Comparison of ENCODE assay signal across 8 cellular contexts in the genomic region with DNA sequence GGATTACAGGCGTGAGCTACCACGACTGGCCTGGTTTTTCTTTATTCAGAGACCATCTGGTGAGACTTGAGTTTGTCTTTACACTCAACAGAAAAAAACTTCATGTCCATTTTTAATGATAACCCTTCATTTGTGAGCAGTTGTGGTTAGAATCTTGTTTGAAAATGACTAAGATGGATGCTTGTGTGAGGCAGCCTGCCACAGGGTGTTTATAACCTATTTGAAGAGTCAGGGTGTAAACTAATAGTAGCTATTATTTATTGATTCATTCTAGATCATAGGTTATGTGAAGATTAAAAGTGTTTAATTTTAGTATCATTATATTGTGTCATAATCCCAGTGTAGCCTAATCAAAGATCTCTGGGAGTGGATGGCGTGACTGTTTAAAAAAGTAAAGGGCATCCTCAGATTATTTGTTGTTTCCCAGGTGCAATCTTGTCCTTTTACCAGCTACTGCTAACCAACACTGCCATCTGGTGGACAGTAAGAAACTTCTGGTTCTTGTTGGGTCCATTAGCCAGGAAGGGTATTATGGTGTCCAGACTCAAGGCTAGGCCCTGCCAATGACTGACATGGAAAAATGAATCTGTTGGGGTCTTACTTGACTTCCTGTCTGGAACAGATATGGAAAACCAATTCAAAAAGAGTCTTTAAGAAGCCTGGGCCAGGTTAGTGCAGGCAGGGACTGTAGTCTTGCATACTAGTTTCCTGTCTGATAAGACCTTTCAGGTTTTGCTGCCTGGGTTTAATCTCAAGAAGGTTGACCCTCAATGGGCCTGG. TPM values are rescaled to one million over a fixed set of nuclear protein-coding genes. Genes with fewer than 3 reads are reported as not detected.
DNase-seq lines count a peak whose midpoint lies in the region; ATAC-seq and TF ChIP-seq lines count a peak whose summit lies in the region.

No MANE protein-coding gene starts in this region.

- no peaks in the 10 kb centered on the region for H3K27me3 Mint-ChIP-seq in activated naive CD4-positive, alpha-beta T cell treated with anti-CD3 and anti-CD28 coated beads, Interleukin-2, amount 10 ng/mL, durations not matched to agents 7 days and 5 days
- peaks cover 7% of the 10 kb centered on the region for H3K27me3 Mint-ChIP-seq in glutamatergic neuron (ENCODE audit: unreplicated experiment)

- no peak overlapping the region for H3K4me2 ChIP-seq in OCI-LY1 (ENCODE audit: low read length)

- intact Hi-C loops in psoas muscle (cut with DNase I), result loop anchor here (2.0 to 5.0 kb wide), 6 partner anchors 76 to 721 kb away; no protein-coding TSS in a partner anchor

- H4K20me1 ChIP-seq in OCI-LY1 (ENCODE audit: insufficient read depth, low read length), result no peaks in the 10 kb centered on the region

- H2AFZ ChIP-seq in OCI-LY1 (ENCODE audit: low read length), result no peak overlapping the region

- H3K79me2 ChIP-seq in OCI-LY1 (ENCODE audit: insufficient read depth, low read length), result no peaks in the 10 kb centered on the region

- no peak overlapping the region for H3K27ac Mint-ChIP-seq in activated naive CD4-positive, alpha-beta T cell treated with anti-CD3 and anti-CD28 coated beads, Interleukin-2, amount 10 ng/mL, durations not matched to agents 7 days and 5 days
- H3K27ac Mint-ChIP-seq in glutamatergic neuron (ENCODE audit: unreplicated experiment), result peak overlapping the region; percentile 12

- 56 to 71% (median 56%) methylated on average over 3 of the region's 3 CpGs for WGBS in psoas muscle, 3 donors

- H3K4me3 Mint-ChIP-seq in activated naive CD4-positive, alpha-beta T cell treated with anti-CD3 and anti-CD28 coated beads, Interleukin-2, amount 10 ng/mL, durations not matched to agents 7 days and 5 days, result no peak overlapping the region
- H3K4me3 Mint-ChIP-seq in glutamatergic neuron (ENCODE audit: unreplicated experiment), result no peak overlapping the region

- TF ChIP-seq CTCF in OCI-LY1 (IDR thresholded peaks at IDR 0.05; ENCODE audit: low read length) (peak; percentile 81), glutamatergic neuron (IDR thresholded peaks at IDR 0.05; ENCODE audit: partially characterized antibody, unreplicated experiment) (peak; percentile 87), psoas muscle (IDR thresholded peaks at IDR 0.05) (peak; percentile 84)

- H3K27ac ChIP-seq in OCI-LY1 (ENCODE audit: low read depth, low read length, poor library complexity, severe bottlenecking) (no peak overlapping the region), psoas muscle (no peak overlapping the region)

- H3K4me1 ChIP-seq in OCI-LY1 (ENCODE audit: insufficient read depth, low read length, severe bottlenecking), result no peaks in the 10 kb centered on the region
- H3K4me1 ChIP-seq in psoas muscle, result peaks cover 13% of the 10 kb centered on the region

- H3F3A ChIP-seq in OCI-LY1 (ENCODE audit: insufficient read depth, low read length), result no peaks in the 10 kb centered on the region

- DNase-seq in GM03348 (ENCODE audit: low spot score) (peak; percentile 77), KBM-7 (peak; percentile 62), glutamatergic neuron (no peak), psoas muscle (no peak), GOT3 (lab: John Stamatoyannopoulos, UW) (no peak)
- peak; percentile 54 for DNase-seq in activated naive CD4-positive, alpha-beta T cell treated with anti-CD3 and anti-CD28 coated beads, Interleukin-2, amount 10 ng/mL, durations not matched to agents 7 days and 5 days

- H3K36me3 Mint-ChIP-seq in activated naive CD4-positive, alpha-beta T cell treated with anti-CD3 and anti-CD28 coated beads, Interleukin-2, amount 10 ng/mL, durations not matched to agents 7 days and 5 days, result peaks cover 29% of the 10 kb centered on the region
- H3K36me3 Mint-ChIP-seq in glutamatergic neuron (ENCODE audit: unreplicated experiment), result no peaks in the 10 kb centered on the region

- H3K36me3 ChIP-seq in OCI-LY1 (ENCODE audit: insufficient read depth, low read length), result peaks cover 21% of the 10 kb centered on the region
- H3K36me3 ChIP-seq in psoas muscle (ENCODE audit: insufficient read depth in 1 of 2, low read depth in 1 of 2), result peaks cover 0 to 24% of the 10 kb centered on the region in 2 donors

- ATAC-seq in GM21717 (IDR thresholded peaks at IDR 0.05; ENCODE audit: unreplicated experiment) (peak; percentile 71), psoas muscle (peak; percentile 72 to 87 (median 80))

- CTCF ChIA-PET in activated naive CD4-positive, alpha-beta T cell treated with anti-CD3 and anti-CD28 coated beads, Interleukin-2, amount 10 ng/mL, durations not matched to agents 7 days and 5 days (lab: Charles Lee), result interaction anchor here (0.7 to 6.9 kb wide), 30 partner anchors 8 to 721 kb away, joined by 3 to 60 read pairs (median 4); a partner anchor contains a TSS

- peaks cover 5% of the 10 kb centered on the region for H3K4me1 Mint-ChIP-seq in activated naive CD4-positive, alpha-beta T cell treated with anti-CD3 and anti-CD28 coated beads, Interleukin-2, amount 10 ng/mL, durations not matched to agents 7 days and 5 days
- H3K4me1 Mint-ChIP-seq in glutamatergic neuron (ENCODE audit: low read depth, unreplicated experiment), result peaks cover 19% of the 10 kb centered on the region

- in situ Hi-C loops in KBM-7 (cut with MboI; ENCODE audit: low pct_unique_long_range_greater_than_20kb, low sequenced_read_pairs), result no loop called here

- H3K27me3 ChIP-seq in OCI-LY1 (ENCODE audit: insufficient read depth, low read length), result no peaks in the 10 kb centered on the region
- H3K27me3 ChIP-seq in psoas muscle (ENCODE audit: insufficient read depth in 3 of 3, low read length in 2 of 3), result no peaks in the 10 kb centered on the region

- H3K9me2 ChIP-seq in OCI-LY1 (ENCODE audit: low read depth, low read length), result no peaks in the 10 kb centered on the region

- H3K9ac ChIP-seq in OCI-LY1 (ENCODE audit: low read length), result no peak overlapping the region

- H3K9me3 ChIP-seq in OCI-LY1 (ENCODE audit: low read length) (no peaks in the 10 kb centered on the region), psoas muscle (no peaks in the 10 kb centered on the region)

- H3K4me3 ChIP-seq in OCI-LY1 (ENCODE audit: low read depth, low read length, poor library complexity, severe bottlenecking) (no peak overlapping the region), psoas muscle (no peak overlapping the region)

- no peaks in the 10 kb centered on the region for H3K9me3 Mint-ChIP-seq in activated naive CD4-positive, alpha-beta T cell treated with anti-CD3 and anti-CD28 coated beads, Interleukin-2, amount 10 ng/mL, durations not matched to agents 7 days and 5 days
- peaks cover 4% of the 10 kb centered on the region for H3K9me3 Mint-ChIP-seq in glutamatergic neuron (ENCODE audit: unreplicated experiment)

RNA-seq across cellular contexts. Expression of a gene that starts 24.9 kb away (rescaled TPM):
- total RNA-seq in glutamatergic neuron (ENCODE audit: unreplicated experiment), result 31.0 TPM
- total RNA-seq in psoas muscle, result 10 to 100 TPM; 23.1 to 85.3 (median 31.7) TPM
- 10 to 100 TPM; 17.3 to 23.4 (median 21.4) TPM for polyA plus RNA-seq in psoas muscle

Comparison
In these comparisons a context has a peak if more than half of its experiments do, and no peak if none do; other contexts are left out.
1. DNase-seq: peak in GM03348 (single experiment), KBM-7 (single experiment) and activated naive CD4-positive, alpha-beta T cell treated with anti-CD3 and anti-CD28 coated beads, Interleukin-2, amount 10 ng/mL, durations not matched to agents 7 days and 5 days (single experiment); none in glutamatergic neuron (single experiment), psoas muscle (0 of 2) and GOT3 (single experiment).
2. Peak in every context shown above with its lines, with median percentiles within 50 percentile points of each other: CTCF ChIP-seq.